9 cellular contexts compared by ENCODE assay signal in genomic region chr2:202064206-202064880, GRCh38. TPM values are rescaled to one million over a fixed set of nuclear protein-coding genes. Genes with fewer than 3 reads are reported as not detected.
DNase-seq lines count a peak whose midpoint lies in the region; ATAC-seq and TF ChIP-seq lines count a peak whose summit lies in the region.
"Had no signal": no experiment of that assay in that cellular context is flagged by ENCODE, and none has a peak within 500 bp of the region (broad histone marks: within the 10 kb centered on the region; RNA-seq: fewer than 3 reads in every experiment).

No MANE protein-coding gene starts in this region.

- H3K9me3 ChIP-seq in ascending aorta: no peaks in the 10 kb centered on the region
- H3K9me3 ChIP-seq in tibial nerve: no peaks in the 10 kb centered on the region

- H3K27me3 ChIP-seq in ascending aorta (no peaks in the 10 kb centered on the region), tibial nerve (no peaks in the 10 kb centered on the region)

- TF ChIP-seq POLR2A in tibial nerve (IDR thresholded peaks at IDR 0.05): no peak

- TF ChIP-seq CTCF in ascending aorta (IDR thresholded peaks at IDR 0.05) (no peak), tibial nerve (IDR thresholded peaks at IDR 0.05) (no peak)

- peaks cover 0 to 9% of the 10 kb centered on the region in 2 donors for H3K4me1 ChIP-seq in ascending aorta
- peaks cover 0 to 18% (median 8%) of the 10 kb centered on the region in 4 donors for H3K4me1 ChIP-seq in tibial nerve

- H3K27ac ChIP-seq in ascending aorta (peak overlapping the region; percentile 27 to 33), tibial nerve (peak overlapping the region in 3 of 4 donors; percentile 17 to 76 (median 75))

- H3K4me1 Mint-ChIP-seq in activated T-cell treated with anti-CD3 and anti-CD28 coated beads, Interleukin-2, amount 50 U/mL, for 72 hours (ENCODE audit: low read depth): peaks cover 10% of the 10 kb centered on the region

- no peak for DNase-seq in activated T-cell treated with anti-CD3 and anti-CD28 coated beads, Interleukin-2, amount 50 U/mL, for 72 hours
- DNase-seq in activated T-cell treated with anti-CD3 and anti-CD28 coated beads for 4 hours (no peak), ascending aorta (ENCODE audit: low spot score in 2 of 2) (no peak), inferior parietal cortex (ENCODE audit: extremely low spot score) (peak; percentile 46), tibial nerve (ENCODE audit: low spot score in 2 of 2) (no peak), SIG-M5 treated with dmso at 0.1 percent for 504 hours (lab: John Stamatoyannopoulos, UW; ENCODE audit: unreplicated experiment) (no peak)

- intact Hi-C loops in ascending aorta (cut with DNase I): no loop called here

- no peak overlapping the region for H3K27ac Mint-ChIP-seq in activated T-cell treated with anti-CD3 and anti-CD28 coated beads, Interleukin-2, amount 50 U/mL, for 72 hours
- H3K27ac Mint-ChIP-seq: dendritic cell treated with granulocyte-macrophage colony-stimulating factor and Interleukin-4, amounts not matched to agents 40 ng/mL and 50 ng/mL, for 4 days had no signal

- WGBS in tibial nerve, 2 donors: 6 to 18% methylated on average over 3 of the region's 3 CpGs

- peaks cover 11% of the 10 kb centered on the region for H3K27me3 Mint-ChIP-seq in activated T-cell treated with anti-CD3 and anti-CD28 coated beads, Interleukin-2, amount 50 U/mL, for 72 hours (ENCODE audit: low read depth)

- H3K9me3 Mint-ChIP-seq in activated T-cell treated with anti-CD3 and anti-CD28 coated beads, Interleukin-2, amount 50 U/mL, for 72 hours: no peaks in the 10 kb centered on the region
- H3K9me3 Mint-ChIP-seq: dendritic cell treated with granulocyte-macrophage colony-stimulating factor and Interleukin-4, amounts not matched to agents 40 ng/mL and 50 ng/mL, for 4 days had no signal

- no peaks in the 10 kb centered on the region for H3K36me3 Mint-ChIP-seq in activated T-cell treated with anti-CD3 and anti-CD28 coated beads, Interleukin-2, amount 50 U/mL, for 72 hours (ENCODE audit: insufficient read depth in 2 of 2)

- H3K4me3 Mint-ChIP-seq in activated T-cell treated with anti-CD3 and anti-CD28 coated beads, Interleukin-2, amount 50 U/mL, for 72 hours: no peak overlapping the region
- H3K4me3 Mint-ChIP-seq: dendritic cell treated with granulocyte-macrophage colony-stimulating factor and Interleukin-4, amounts not matched to agents 40 ng/mL and 50 ng/mL, for 4 days had no signal

- ATAC-seq in activated T-cell treated with anti-CD3 and anti-CD28 coated beads, Interleukin-2, amount 50 U/mL, for 72 hours (replicated peaks in 1 of 2): peak; percentile 29 to 43
- ATAC-seq in HG03108 (IDR thresholded peaks at IDR 0.05; ENCODE audit: unreplicated experiment) (no peak), GM19455 (IDR thresholded peaks at IDR 0.05; ENCODE audit: unreplicated experiment) (no peak)

- H3K4me3 ChIP-seq in ascending aorta (no peak overlapping the region), tibial nerve (peak overlapping the region in 1 of 4 donors; percentile 15)

- H3K36me3 ChIP-seq in ascending aorta (no peaks in the 10 kb centered on the region), tibial nerve (no peaks in the 10 kb centered on the region)

- no peak for TF ChIP-seq EP300 in tibial nerve (IDR thresholded peaks at IDR 0.05)

RNA-seq across cellular contexts. Expression of gene KIAA2012, which starts 8.7 kb away (rescaled TPM):
- not detected for total RNA-seq in activated T-cell treated with anti-CD3 and anti-CD28 coated beads, Interleukin-2, amount 50 U/mL, for 72 hours
- total RNA-seq in ascending aorta: 0.11 TPM
- total RNA-seq in tibial nerve: not detected

RNA-seq across cellular contexts. Expression of gene FZD7, which starts 30.7 kb away (rescaled TPM):
- 1 to 10 TPM; 1.1 to 1.4 TPM for total RNA-seq in activated T-cell treated with anti-CD3 and anti-CD28 coated beads, Interleukin-2, amount 50 U/mL, for 72 hours
- total RNA-seq in ascending aorta (32.5 TPM), tibial nerve (10 to 100 TPM in 2 of 4 donors, 1 to 10 TPM in 2; 7.2 to 14.2 (median 11.1) TPM)

Comparison
In these comparisons a context has a peak if more than half of its experiments do, and no peak if none do; other contexts are left out.
1. ATAC-seq: peak in activated T-cell treated with anti-CD3 and anti-CD28 coated beads, Interleukin-2, amount 50 U/mL, for 72 hours (2 of 2); none in HG03108 (single experiment) and GM19455 (single experiment).